Comparison of ENCODE assay signal across 1 cellular context in genomic region chr2:11863513-11864328, GRCh38.
TF ChIP-seq lines count a peak whose summit lies in the region.

No MANE protein-coding gene starts in this region.

TF ChIP-seq in HCT116, 20 proteins besides CTCF, POLR2A, EP300 and RAD21 (continued from another document):
- TF ChIP-seq ZBTB33 (IDR thresholded peaks at IDR 0.05; ENCODE audit: extremely low read depth, insufficient replicate concordance, low read length) (no peak), CEBPB (IDR thresholded peaks at IDR 0.05; ENCODE audit: low read depth) (0 out of 2 replicates have a peak, but pooled peaks have one; percentile 28), FOSL1 (IDR thresholded peaks at IDR 0.05; ENCODE audit: low read depth) (no peak)
